18 cellular contexts compared by ENCODE assay signal in genomic region chr5:18811616-18812015, GRCh38.
A peak's percentile ranks its signal among the peaks of the same experiment; 100 is the strongest.
DNase-seq lines count a peak whose midpoint lies in the region; FAIRE-seq and TF ChIP-seq lines count a peak whose summit lies in the region.
"Had no signal": no experiment of that assay in that cellular context is flagged by ENCODE, and none has a peak within 500 bp of the region (broad histone marks: within the 10 kb centered on the region; RNA-seq: fewer than 3 reads in every experiment).

No MANE protein-coding gene starts in this region.

- H3K4me1 ChIP-seq in A673 (ENCODE audit: insufficient read depth, low read length, poor library complexity, severe bottlenecking): no peaks in the 10 kb centered on the region
- no peaks in the 10 kb centered on the region for H3K4me1 ChIP-seq in right atrium auricular region
- H3K4me1 ChIP-seq: Caco-2 had no signal

- peaks cover 5% of the 10 kb centered on the region for H3K36me3 Mint-ChIP-seq in glutamatergic neuron (ENCODE audit: unreplicated experiment)

- H3K9me3 ChIP-seq in A673 (ENCODE audit: low read depth, low read length, poor library complexity, severe bottlenecking) (no peaks in the 10 kb centered on the region), right atrium auricular region (no peaks in the 10 kb centered on the region)
- H3K9me3 ChIP-seq: Caco-2 had no signal

- H3K27ac ChIP-seq in A673 (ENCODE audit: low read depth, low read length, poor library complexity, severe bottlenecking) (no peak overlapping the region), right atrium auricular region (no peak overlapping the region)
- H3K27ac ChIP-seq: PC-9 had no signal

- FAIRE-seq in GM12892 (lab: Jason Lieb, UNC): no peak
- FAIRE-seq: GM12878 had no signal

- CTCF ChIA-PET in A673 (lab: Charles Lee): no interaction called here

- no TSS peak for BruUV-seq in A673 (replicated peaks; lab: Mats Ljungman, UMichigan)

- intact Hi-C loops in A673 (cut with micrococcal nuclease; ENCODE audit: unreplicated experiment): no loop called here

- TF ChIP-seq CTCF in A673 (conservative IDR thresholded peaks at IDR 0.05; ENCODE audit: low read depth, low read length): no peak
- no peak for TF ChIP-seq CTCF in glutamatergic neuron (IDR thresholded peaks at IDR 0.05; ENCODE audit: partially characterized antibody, unreplicated experiment)
- no peak for TF ChIP-seq CTCF in right atrium auricular region (IDR thresholded peaks at IDR 0.05)

- peak overlapping the region; percentile 81 for H3K27ac Mint-ChIP-seq in glutamatergic neuron (ENCODE audit: unreplicated experiment)

- H3K36me3 ChIP-seq in A673 (ENCODE audit: insufficient read depth, low read length, poor library complexity, severe bottlenecking) (no peaks in the 10 kb centered on the region), right atrium auricular region (no peaks in the 10 kb centered on the region)

- H3K27me3 Mint-ChIP-seq in glutamatergic neuron (ENCODE audit: unreplicated experiment): no peaks in the 10 kb centered on the region

- POLR2A ChIA-PET in A673 (lab: Charles Lee; ENCODE audit: low non-redundant PET): no interaction called here

- H3K9me3 Mint-ChIP-seq in glutamatergic neuron (ENCODE audit: unreplicated experiment): peaks cover 6% of the 10 kb centered on the region

- DNase-seq in A673 (ENCODE audit: low spot score): peak; percentile 11
- DNase-seq in NCI-H2171 (lab: John Stamatoyannopoulos, UW): peak; percentile 95
- peak; percentile 36 for DNase-seq in NCI-H82 treated with DMSO at 0.1 percent for 48 hours (lab: John Stamatoyannopoulos, UW; ENCODE audit: unreplicated experiment)
- DNase-seq in glutamatergic neuron: peak; percentile 47
- no peak for DNase-seq in NCI-H1930 (lab: John Stamatoyannopoulos, UW)
- DNase-seq in GM12892 (ENCODE audit: insufficient read length): no peak
- DNase-seq in right atrium auricular region (ENCODE audit: low spot score): no peak
- DNase-seq in activated naive CD4-positive, alpha-beta T cell (lab: John Stamatoyannopoulos, UW): no peak
- DNase-seq: AML-193, Caco-2, HCEC 1CT, Karpas-422, MM.1S, NCI-H1105 treated with DMSO at 0.1 percent for 48 hours, NCI-H2081, NCI-H510A treated with DMSO at 0.1 percent for 48 hours, PC-9 had no signal

- H3K4me3 ChIP-seq in A673 (ENCODE audit: low read depth, low read length, poor library complexity, severe bottlenecking) (no peak overlapping the region), right atrium auricular region (no peak overlapping the region)
- H3K4me3 ChIP-seq: GM12878, PC-9 had no signal

- H3K4me3 Mint-ChIP-seq in glutamatergic neuron (ENCODE audit: unreplicated experiment): peak overlapping the region; percentile 43

- H3K27me3 ChIP-seq in A673 (replicated peaks; ENCODE audit: insufficient read depth, low read depth, low read length, poor library complexity) (no peaks in the 10 kb centered on the region), right atrium auricular region (no peaks in the 10 kb centered on the region)

- TF ChIP-seq POLR2A in GM12892 (IDR thresholded peaks at IDR 0.05; ENCODE audit: low read depth, low read length): no peak

- peaks cover 10% of the 10 kb centered on the region for H3K4me1 Mint-ChIP-seq in glutamatergic neuron (ENCODE audit: low read depth, unreplicated experiment)

Comparison
In these comparisons a context has a peak if more than half of its experiments do, and no peak if none do; other contexts are left out.
1. DNase-seq: peak in A673 (single experiment), NCI-H2171 (single experiment), NCI-H82 treated with DMSO at 0.1 percent for 48 hours (single experiment) and glutamatergic neuron (single experiment); none in NCI-H1930 (0 of 2), GM12892 (single experiment), right atrium auricular region (single experiment) and activated naive CD4-positive, alpha-beta T cell (0 of 4).